Comparison of ENCODE assay signal across 23 cellular contexts in the genomic region with DNA sequence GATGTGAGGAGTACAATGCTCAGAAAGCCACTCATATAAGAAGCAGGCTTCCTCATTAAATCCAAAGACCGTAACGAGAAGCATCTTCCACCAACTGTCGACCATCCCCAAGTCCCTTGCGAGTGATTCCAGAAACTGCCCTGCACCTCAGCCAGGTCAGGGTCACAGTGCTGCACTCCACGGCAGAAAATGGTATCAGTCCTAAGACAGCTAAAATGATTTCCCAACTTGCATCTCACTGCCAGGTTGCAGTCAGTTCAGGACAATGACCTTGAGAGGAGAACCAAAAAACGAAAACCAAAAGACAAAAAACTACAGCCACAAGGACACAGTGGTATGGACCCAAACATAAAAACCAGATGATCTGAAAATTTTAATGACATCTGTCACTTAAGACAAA.
"Had no signal": no experiment of that assay in that cellular context is flagged by ENCODE, and none has a peak within 500 bp of the region (broad histone marks: within the 10 kb centered on the region; RNA-seq: fewer than 3 reads in every experiment).

No MANE protein-coding gene starts in this region.

- H3K4me3 ChIP-seq: lower lobe of right lung, psoas muscle, sigmoid colon, skin epidermis, suprapubic skin, tibial artery, upper lobe of left lung, uterus had no signal

- H3K27me3 Mint-ChIP-seq: dendritic cell treated with granulocyte-macrophage colony-stimulating factor and Interleukin-4, amounts not matched to agents 40 ng/mL and 50 ng/mL, for 4 days; effector memory CD8-positive, alpha-beta T cell had no signal

- H3K36me3 ChIP-seq: uterus had no signal

- H3K4me3 Mint-ChIP-seq: dendritic cell treated with granulocyte-macrophage colony-stimulating factor and Interleukin-4, amounts not matched to agents 40 ng/mL and 50 ng/mL, for 4 days; effector memory CD8-positive, alpha-beta T cell; nephron progenitor cell had no signal

- H3K9me3 Mint-ChIP-seq: dendritic cell treated with granulocyte-macrophage colony-stimulating factor and Interleukin-4, amounts not matched to agents 40 ng/mL and 50 ng/mL, for 4 days; effector memory CD8-positive, alpha-beta T cell; nephron progenitor cell had no signal

- H3K4me1 ChIP-seq: foreskin keratinocyte, lower lobe of right lung, sigmoid colon, suprapubic skin, tibial artery, upper lobe of left lung, uterus had no signal

- H3K27ac ChIP-seq: foreskin keratinocyte, lower lobe of right lung, psoas muscle, sigmoid colon, skin epidermis, suprapubic skin, tibial artery, upper lobe of left lung, uterus had no signal

- DNase-seq: effector memory CD8-positive, alpha-beta T cell; erythroblast; foreskin keratinocyte; head of caudate nucleus; hippocampal formation; kidney glomerular epithelial cell; lower lobe of right lung; mesenchymal stem cell; midbrain; nephron progenitor cell; retina; sigmoid colon; stimulated activated CD4-positive, alpha-beta T cell treated with anti-CD3 and anti-CD28 coated beads, Interleukin-2, amount 100 ng/mL, for 24 hours; stimulated activated naive CD8-positive, alpha-beta T cell treated with anti-CD3 and anti-CD28 coated beads, Interleukin-15, Interleukin-2, amounts not matched to agents 100 U/mL and 50 U/mL, for 24 hours; tibial artery; upper lobe of left lung; uterus had no signal

- H3K27ac Mint-ChIP-seq: dendritic cell treated with granulocyte-macrophage colony-stimulating factor and Interleukin-4, amounts not matched to agents 40 ng/mL and 50 ng/mL, for 4 days; nephron progenitor cell had no signal

- H3K9me3 ChIP-seq: lower lobe of right lung, psoas muscle, sigmoid colon, suprapubic skin, tibial artery, upper lobe of left lung, uterus had no signal

- H3K27me3 ChIP-seq: foreskin keratinocyte, sigmoid colon, suprapubic skin, tibial artery, upper lobe of left lung, uterus had no signal

- H3K4me1 Mint-ChIP-seq: nephron progenitor cell had no signal

- FAIRE-seq: colon, endothelial cell of umbilical vein had no signal

- ATAC-seq: effector memory CD8-positive, alpha-beta T cell; foreskin keratinocyte; lower lobe of right lung; psoas muscle; stimulated activated naive CD8-positive, alpha-beta T cell treated with anti-CD3 and anti-CD28 coated beads, Interleukin-15, Interleukin-2, amounts not matched to agents 100 U/mL and 50 U/mL, for 24 hours had no signal
